Comparison of ENCODE assay signal across 1 cellular context in genomic region chr13:73090812-73091187, GRCh38.
TF ChIP-seq lines count a peak whose summit lies in the region.

No MANE protein-coding gene starts in this region.

TF ChIP-seq in HepG2, 621 proteins besides CTCF, POLR2A, EP300 and RAD21:
- TF ChIP-seq ZNF124 (CRISPR knock-in tag; IDR thresholded peaks at IDR 0.05) (0 out of 2 replicates have a peak, but pooled peaks have one; percentile 10), HDAC1 (CRISPR knock-in tag; IDR thresholded peaks at IDR 0.05) (no peak), ZNF770 (CRISPR knock-in tag; IDR thresholded peaks at IDR 0.05) (peak; percentile 79), PRDM15 (CRISPR knock-in tag; IDR thresholded peaks at IDR 0.05) (peak; percentile 71)
